1 cellular context compared by ENCODE assay signal in genomic region chr7:82945480-82945879, GRCh38.
TF ChIP-seq lines count a peak whose summit lies in the region.

No MANE protein-coding gene starts in this region.

TF ChIP-seq in HEK293, 187 proteins besides CTCF, POLR2A, EP300 and RAD21 (continued from another document):
- no peak for TF ChIP-seq PATZ1 (tag by site-specific recombination; IDR thresholded peaks at IDR 0.05)
- peak; percentile 32; the same call in 1 of the 2 replicates for TF ChIP-seq ZNF335 (tag by site-specific recombination; conservative IDR thresholded peaks at IDR 0.05)
- 0 out of 2 replicates have a peak, but pooled peaks have one; percentile 8 for TF ChIP-seq ZNF629 (tag by site-specific recombination; IDR thresholded peaks at IDR 0.05)
- no peak for TF ChIP-seq ZBTB17 (tag by site-specific recombination; IDR thresholded peaks at IDR 0.05)
- no peak for TF ChIP-seq ZNF184 (tag by site-specific recombination; IDR thresholded peaks at IDR 0.05)
- TF ChIP-seq ZNF133 (tag by site-specific recombination; IDR thresholded peaks at IDR 0.05) = peak; percentile 64
